In the genomic region with DNA sequence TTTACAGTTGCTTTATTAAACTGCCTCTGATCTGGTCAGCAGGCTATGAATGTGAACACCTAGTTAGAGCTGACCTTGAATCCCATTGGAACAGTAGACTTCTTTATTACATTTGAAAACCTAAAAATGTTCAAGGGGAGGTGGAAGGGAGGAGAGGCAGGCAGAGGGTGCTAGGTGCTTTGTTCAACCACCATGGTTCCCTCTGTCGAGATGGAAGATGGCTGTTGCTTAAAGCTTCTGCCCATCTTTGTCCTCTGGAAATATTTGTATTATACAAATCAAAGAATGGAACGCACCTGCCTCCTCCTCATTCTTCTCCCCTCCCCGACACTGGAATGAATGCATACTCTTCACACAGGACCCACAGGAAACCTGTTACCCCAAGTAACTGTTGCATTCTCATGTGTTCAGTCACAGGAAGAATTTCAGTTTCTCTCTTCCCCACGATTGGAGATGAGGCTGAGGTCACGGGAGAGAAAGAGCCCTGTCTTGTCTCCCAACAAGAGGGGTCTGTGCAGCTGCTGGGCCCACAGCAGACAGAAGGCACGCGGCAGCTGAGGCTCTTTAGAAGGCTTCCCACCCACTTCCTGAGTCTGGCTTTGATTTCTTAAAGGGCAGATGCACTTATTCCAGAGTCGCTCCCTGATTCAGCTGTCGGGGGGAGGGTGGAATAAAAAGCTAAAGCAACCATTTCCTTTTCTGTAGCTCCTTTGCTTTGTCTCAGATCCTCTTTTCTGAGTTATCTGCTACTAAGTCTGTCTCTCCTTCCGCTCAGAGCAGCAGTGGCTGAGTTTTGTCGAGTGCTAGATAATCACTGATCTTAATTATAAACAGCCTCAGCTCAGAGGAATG, we compare ENCODE assay signal across 8 cellular contexts.
DNase-seq lines count a peak whose midpoint lies in the region; ATAC-seq and TF ChIP-seq lines count a peak whose summit lies in the region.

No MANE protein-coding gene starts in this region.

- DNase-seq in GM03348 (ENCODE audit: low spot score) (peak; percentile 38), KG1 (lab: John Stamatoyannopoulos, UW) (peak; percentile 72), fibroblast of peridontal ligament (ENCODE audit: extremely low read depth) (peak; percentile 16), posterior cingulate gyrus (peak in 6 of 10 donors; percentile 14 to 86 (median 24)), middle frontal gyrus (ENCODE audit: extremely low spot score, low spot score) (no peak), NCI-H446 treated with DMSO at 0.1 percent for 48 hours (lab: John Stamatoyannopoulos, UW) (no peak)
- peak; percentile 56 for DNase-seq in activated CD8-positive, alpha-beta T cell treated with anti-CD3 and anti-CD28 coated beads for 36 hours

- peaks cover 21% of the 10 kb centered on the region for H3K9me3 Mint-ChIP-seq in activated CD8-positive, alpha-beta T cell treated with anti-CD3 and anti-CD28 coated beads for 36 hours

- no peak for TF ChIP-seq CTCF in activated CD8-positive, alpha-beta T cell treated with anti-CD3 and anti-CD28 coated beads for 36 hours (IDR thresholded peaks at IDR 0.05)

- peak; percentile 62 for ATAC-seq in GM21423 (IDR thresholded peaks at IDR 0.05; ENCODE audit: unreplicated experiment)
- peak; percentile 54 for ATAC-seq in activated CD8-positive, alpha-beta T cell treated with anti-CD3 and anti-CD28 coated beads for 36 hours

- H3K4me1 Mint-ChIP-seq in activated CD8-positive, alpha-beta T cell treated with anti-CD3 and anti-CD28 coated beads for 36 hours (ENCODE audit: low read depth) = peaks cover 44% of the 10 kb centered on the region

- intact Hi-C loops in activated CD8-positive, alpha-beta T cell treated with anti-CD3 and anti-CD28 coated beads for 36 hours (cut with micrococcal nuclease) = no loop called here
- intact Hi-C loops in posterior cingulate gyrus (cut with DNase I) = no loop called here

- CTCF ChIA-PET in activated CD8-positive, alpha-beta T cell treated with anti-CD3 and anti-CD28 coated beads for 36 hours (lab: Charles Lee) = interaction anchor here (0.9 to 2.6 kb wide), 5 partner anchors 11 to 218 kb away, joined by 3 to 11 read pairs (median 3); partner anchors contain the start of gene BTG1

- H3K27me3 Mint-ChIP-seq in activated CD8-positive, alpha-beta T cell treated with anti-CD3 and anti-CD28 coated beads for 36 hours = no peaks in the 10 kb centered on the region

- peaks cover 15% of the 10 kb centered on the region for H3K36me3 Mint-ChIP-seq in activated CD8-positive, alpha-beta T cell treated with anti-CD3 and anti-CD28 coated beads for 36 hours (ENCODE audit: low read depth)

- peak overlapping the region; percentile 93 for H3K27ac Mint-ChIP-seq in activated CD8-positive, alpha-beta T cell treated with anti-CD3 and anti-CD28 coated beads for 36 hours

- H3K4me3 Mint-ChIP-seq in activated CD8-positive, alpha-beta T cell treated with anti-CD3 and anti-CD28 coated beads for 36 hours = peak overlapping the region; percentile 77

- POLR2A ChIA-PET in activated CD8-positive, alpha-beta T cell treated with anti-CD3 and anti-CD28 coated beads for 36 hours (lab: Charles Lee) = interaction anchor here (0.6 to 1.7 kb wide), 8 partner anchors 24 to 512 kb away, joined by 3 to 9 read pairs (median 3); partner anchors contain the start of gene BTG1

Comparison
In these comparisons a context has a peak if more than half of its experiments do, and no peak if none do; other contexts are left out.
1. DNase-seq: peak in GM03348 (single experiment), KG1 (single experiment), activated CD8-positive, alpha-beta T cell treated with anti-CD3 and anti-CD28 coated beads for 36 hours (single experiment), fibroblast of peridontal ligament (single experiment) and posterior cingulate gyrus (6 of 10); none in middle frontal gyrus (single experiment) and NCI-H446 treated with DMSO at 0.1 percent for 48 hours (single experiment).